ENCODE assay signal across 9 cellular contexts in genomic region chr9:20570756-20571155, GRCh38. TPM values are rescaled to one million over a fixed set of nuclear protein-coding genes. Genes with fewer than 3 reads are reported as not detected.
DNase-seq lines count a peak whose midpoint lies in the region; ATAC-seq and TF ChIP-seq lines count a peak whose summit lies in the region.
"Had no signal": no experiment of that assay in that cellular context is flagged by ENCODE, and none has a peak within 500 bp of the region (broad histone marks: within the 10 kb centered on the region; RNA-seq: fewer than 3 reads in every experiment).

No MANE protein-coding gene starts in this region.

- POLR2A ChIA-PET in AG04450 (lab: Yijun Ruan, JAX) = interaction anchor here (0.6 kb wide), 2 partner anchors 41 to 52 kb away, joined by 3 to 7 read pairs; partner anchors contain the start of gene MLLT3

- H3K27me3 ChIP-seq in AG04450 (ENCODE audit: control insufficient read depth, insufficient read depth, low read length) = no peaks in the 10 kb centered on the region
- H3K27me3 ChIP-seq in fibroblast of lung (ENCODE audit: control insufficient read depth, insufficient read depth, low read length) = no peaks in the 10 kb centered on the region

- H2AFZ ChIP-seq in fibroblast of lung (ENCODE audit: low read length) = no peak overlapping the region

- no peak overlapping the region for H3K4me3 ChIP-seq in AG04450 (ENCODE audit: low read depth, low read length)
- peak overlapping the region in 1 of 4 experiments; percentile 13 for H3K4me3 ChIP-seq in fibroblast of lung (replicated peaks in 1 of 4; ENCODE audit: control extremely low read depth in 1 of 4, insufficient read depth in 1 of 4, low read depth in 3 of 4, low read length in 4 of 4)

- H3K9ac ChIP-seq in fibroblast of lung (ENCODE audit: insufficient read depth, low read length) = no peak overlapping the region

- no peak for TF ChIP-seq CTCF in AG04450 (IDR thresholded peaks at IDR 0.05; ENCODE audit: low read depth, low read length)
- no peak for TF ChIP-seq CTCF in GM20000 (IDR thresholded peaks at IDR 0.05; ENCODE audit: extremely low read depth, missing control alignments)
- no peak for TF ChIP-seq CTCF in fibroblast of lung (conservative IDR thresholded peaks at IDR 0.05 in 1 of 2, IDR thresholded peaks at IDR 0.05 in 1 of 2; ENCODE audit: low read depth in 1 of 2, low read length in 2 of 2)

- peaks cover 4% of the 10 kb centered on the region for H3K4me1 ChIP-seq in fibroblast of lung (ENCODE audit: control insufficient read depth, extremely low read depth, insufficient read depth, low read length)

- H3K9me3 ChIP-seq in AG04450 (ENCODE audit: control insufficient read depth, insufficient read depth, low read length) = no peaks in the 10 kb centered on the region
- H3K9me3 ChIP-seq in fibroblast of lung (ENCODE audit: control insufficient read depth, insufficient read depth, low read depth, low read length) = no peaks in the 10 kb centered on the region

- H3K27ac ChIP-seq in AG04450 (ENCODE audit: low read depth, low read length) = no peak overlapping the region
- H3K27ac ChIP-seq in fibroblast of lung (ENCODE audit: insufficient read depth, low read length) = peak overlapping the region; percentile 15

- no peaks in the 10 kb centered on the region for H4K20me1 ChIP-seq in fibroblast of lung (ENCODE audit: control insufficient read depth, extremely low read depth, insufficient read depth, low read length)

- intact Hi-C loops in posterior vena cava (cut with DNase I) = no loop called here

- CTCF ChIA-PET in AG04450 (lab: Charles Lee) = interaction anchor here (0.6 to 1.4 kb wide), 2 partner anchors 42 to 540 kb away, joined by 3 to 4 read pairs; no protein-coding TSS in a partner anchor

- no peaks in the 10 kb centered on the region for H3K36me3 ChIP-seq in fibroblast of lung (ENCODE audit: control insufficient read depth, insufficient read depth, low read length)

- H3K79me2 ChIP-seq in fibroblast of lung (ENCODE audit: control insufficient read depth, insufficient read depth, low read length) = peaks cover 7% of the 10 kb centered on the region

- ATAC-seq in HG03558 (IDR thresholded peaks at IDR 0.05; ENCODE audit: extremely low read depth, unreplicated experiment) = peak; percentile 52
- ATAC-seq in HG03439 (IDR thresholded peaks at IDR 0.05; ENCODE audit: unreplicated experiment) = no peak

- DNase-seq in AG04450 (ENCODE audit: low read depth, low spot score) = peak; percentile 37
- peak; percentile 25 for DNase-seq in GM20000 (ENCODE audit: low spot score)
- peak; percentile 77 to 85 for DNase-seq in fibroblast of lung (ENCODE audit: low read depth in 2 of 2)
- DNase-seq in posterior vena cava (ENCODE audit: low spot score) = no peak
- no peak for DNase-seq in NCI-H187 treated with DMSO at 0.1 percent for 48 hours (lab: John Stamatoyannopoulos, UW)
- no peak for DNase-seq in NCI-H2227 (lab: John Stamatoyannopoulos, UW; ENCODE audit: unreplicated experiment)
- DNase-seq: NCI-H1930 had no signal

- H3K4me2 ChIP-seq in fibroblast of lung (ENCODE audit: extremely low read depth, insufficient read depth, low read length) = peak overlapping the region; percentile 72

RNA-seq across cellular contexts. Expression of gene MLLT3, which starts 51.5 kb away (rescaled TPM):
- polyA plus RNA-seq in AG04450 (2011; rRNA removed) (26.5 and 32.5 TPM in 2 replicates), fibroblast of lung (21.7 and 37.3 TPM in 2 replicates)
- 16.0 and 27.6 TPM in 2 replicates for polyA minus RNA-seq in AG04450 (2011; rRNA and poly(A)+ RNA removed)
- total RNA-seq in fibroblast of lung (36.5 and 43.8 TPM in 2 replicates), posterior vena cava (1 to 10 TPM; 6.5 to 7.6 TPM)
- 15.5 and 21.4 TPM in 2 replicates for polyA plus RNA-seq in fibroblast of lung (2012)
- polyA minus RNA-seq in fibroblast of lung (ENCODE audit: low replicate concordance) = 5.7 and 18.6 TPM in 2 replicates

Comparison
In these comparisons a context has a peak if more than half of its experiments do, and no peak if none do; other contexts are left out.
1. DNase-seq: peak in AG04450 (single experiment), GM20000 (single experiment) and fibroblast of lung (2 of 2); none in posterior vena cava (single experiment), NCI-H187 treated with DMSO at 0.1 percent for 48 hours (single experiment) and NCI-H2227 (single experiment).